1 cellular context compared by ENCODE assay signal in the genomic region with DNA sequence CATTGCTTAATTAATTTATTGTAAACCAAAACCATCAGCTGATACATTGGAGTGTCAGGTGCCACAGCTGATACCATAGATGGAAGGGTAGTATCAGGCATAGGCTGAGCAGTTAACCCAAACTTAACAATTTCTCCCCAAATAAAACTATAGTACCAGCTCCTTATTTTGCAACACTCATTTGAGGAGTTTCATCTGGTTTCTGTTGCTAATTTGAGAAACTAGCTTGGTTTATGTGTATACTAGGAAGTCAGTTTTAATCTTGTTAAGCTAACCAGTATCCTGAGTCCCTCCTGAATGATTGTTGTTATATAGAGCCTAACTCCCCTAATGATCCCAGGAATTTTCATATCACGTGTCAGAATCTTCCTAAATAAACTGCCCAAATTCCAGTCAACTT.
TF ChIP-seq lines count a peak whose summit lies in the region.

No MANE protein-coding gene starts in this region.

TF ChIP-seq in GM12878, 131 proteins besides CTCF, POLR2A, EP300 and RAD21:
- TF ChIP-seq, protein P1, sequence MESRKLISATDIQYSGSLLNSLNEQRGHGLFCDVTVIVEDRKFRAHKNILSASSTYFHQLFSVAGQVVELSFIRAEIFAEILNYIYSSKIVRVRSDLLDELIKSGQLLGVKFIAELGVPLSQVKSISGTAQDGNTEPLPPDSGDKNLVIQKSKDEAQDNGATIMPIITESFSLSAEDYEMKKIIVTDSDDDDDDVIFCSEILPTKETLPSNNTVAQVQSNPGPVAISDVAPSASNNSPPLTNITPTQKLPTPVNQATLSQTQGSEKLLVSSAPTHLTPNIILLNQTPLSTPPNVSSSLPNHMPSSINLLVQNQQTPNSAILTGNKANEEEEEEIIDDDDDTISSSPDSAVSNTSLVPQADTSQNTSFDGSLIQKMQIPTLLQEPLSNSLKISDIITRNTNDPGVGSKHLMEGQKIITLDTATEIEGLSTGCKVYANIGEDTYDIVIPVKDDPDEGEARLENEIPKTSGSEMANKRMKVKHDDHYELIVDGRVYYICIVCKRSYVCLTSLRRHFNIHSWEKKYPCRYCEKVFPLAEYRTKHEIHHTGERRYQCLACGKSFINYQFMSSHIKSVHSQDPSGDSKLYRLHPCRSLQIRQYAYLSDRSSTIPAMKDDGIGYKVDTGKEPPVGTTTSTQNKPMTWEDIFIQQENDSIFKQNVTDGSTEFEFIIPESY (IDR thresholded peaks at IDR 0.05): no peak
- TF ChIP-seq NFIC (IDR thresholded peaks at IDR 0.05; ENCODE audit: low read depth, low read length) (no peak), MTA2 (IDR thresholded peaks at IDR 0.05; ENCODE audit: low read depth) (no peak), MEF2A (IDR thresholded peaks at IDR 0.05; ENCODE audit: insufficient read depth, low read depth, low read length) (peak; percentile 74; the same call in 1 of the 2 replicates), RBBP5 (conservative IDR thresholded peaks at IDR 0.05) (no peak), SMAD1 (IDR thresholded peaks at IDR 0.05; ENCODE audit: low read depth, partially characterized antibody) (no peak), RUNX3 (IDR thresholded peaks at IDR 0.05; ENCODE audit: low read length) (peak; percentile 50), CHD1 (IDR thresholded peaks at IDR 0.05; ENCODE audit: low read depth, low read length) (no peak), POU2F2 (IDR thresholded peaks at IDR 0.05; ENCODE audit: borderline replicate concordance, low read depth, low read length) (no peak), ZNF24 (IDR thresholded peaks at IDR 0.05) (no peak), MEF2B (IDR thresholded peaks at IDR 0.05; ENCODE audit: partially characterized antibody, poor library complexity, severe bottlenecking) (peak; percentile 26), LARP7 (IDR thresholded peaks at IDR 0.05) (no peak), JUNB (IDR thresholded peaks at IDR 0.05) (peak; percentile 27; the same call in 1 of the 2 replicates), POLR2AphosphoS2 (IDR thresholded peaks at IDR 0.05; ENCODE audit: low read depth, low read length) (no peak), SUPT20H (IDR thresholded peaks at IDR 0.05; ENCODE audit: borderline replicate concordance, control insufficient read depth, low read depth, low read length) (no peak), IKZF2 (IDR thresholded peaks at IDR 0.05) (0 out of 4 replicates have a peak, but pooled peaks have one; percentile 17 to 20)
- TF ChIP-seq, protein P2, sequence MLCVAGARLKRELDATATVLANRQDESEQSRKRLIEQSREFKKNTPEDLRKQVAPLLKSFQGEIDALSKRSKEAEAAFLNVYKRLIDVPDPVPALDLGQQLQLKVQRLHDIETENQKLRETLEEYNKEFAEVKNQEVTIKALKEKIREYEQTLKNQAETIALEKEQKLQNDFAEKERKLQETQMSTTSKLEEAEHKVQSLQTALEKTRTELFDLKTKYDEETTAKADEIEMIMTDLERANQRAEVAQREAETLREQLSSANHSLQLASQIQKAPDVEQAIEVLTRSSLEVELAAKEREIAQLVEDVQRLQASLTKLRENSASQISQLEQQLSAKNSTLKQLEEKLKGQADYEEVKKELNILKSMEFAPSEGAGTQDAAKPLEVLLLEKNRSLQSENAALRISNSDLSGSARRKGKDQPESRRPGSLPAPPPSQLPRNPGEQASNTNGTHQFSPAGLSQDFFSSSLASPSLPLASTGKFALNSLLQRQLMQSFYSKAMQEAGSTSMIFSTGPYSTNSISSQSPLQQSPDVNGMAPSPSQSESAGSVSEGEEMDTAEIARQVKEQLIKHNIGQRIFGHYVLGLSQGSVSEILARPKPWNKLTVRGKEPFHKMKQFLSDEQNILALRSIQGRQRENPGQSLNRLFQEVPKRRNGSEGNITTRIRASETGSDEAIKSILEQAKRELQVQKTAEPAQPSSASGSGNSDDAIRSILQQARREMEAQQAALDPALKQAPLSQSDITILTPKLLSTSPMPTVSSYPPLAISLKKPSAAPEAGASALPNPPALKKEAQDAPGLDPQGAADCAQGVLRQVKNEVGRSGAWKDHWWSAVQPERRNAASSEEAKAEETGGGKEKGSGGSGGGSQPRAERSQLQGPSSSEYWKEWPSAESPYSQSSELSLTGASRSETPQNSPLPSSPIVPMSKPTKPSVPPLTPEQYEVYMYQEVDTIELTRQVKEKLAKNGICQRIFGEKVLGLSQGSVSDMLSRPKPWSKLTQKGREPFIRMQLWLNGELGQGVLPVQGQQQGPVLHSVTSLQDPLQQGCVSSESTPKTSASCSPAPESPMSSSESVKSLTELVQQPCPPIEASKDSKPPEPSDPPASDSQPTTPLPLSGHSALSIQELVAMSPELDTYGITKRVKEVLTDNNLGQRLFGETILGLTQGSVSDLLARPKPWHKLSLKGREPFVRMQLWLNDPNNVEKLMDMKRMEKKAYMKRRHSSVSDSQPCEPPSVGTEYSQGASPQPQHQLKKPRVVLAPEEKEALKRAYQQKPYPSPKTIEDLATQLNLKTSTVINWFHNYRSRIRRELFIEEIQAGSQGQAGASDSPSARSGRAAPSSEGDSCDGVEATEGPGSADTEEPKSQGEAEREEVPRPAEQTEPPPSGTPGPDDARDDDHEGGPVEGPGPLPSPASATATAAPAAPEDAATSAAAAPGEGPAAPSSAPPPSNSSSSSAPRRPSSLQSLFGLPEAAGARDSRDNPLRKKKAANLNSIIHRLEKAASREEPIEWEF (IDR thresholded peaks at IDR 0.05; ENCODE audit: insufficient replicate concordance, low read depth, low read length): no peak
